8 cellular contexts compared by ENCODE assay signal in the genomic region with DNA sequence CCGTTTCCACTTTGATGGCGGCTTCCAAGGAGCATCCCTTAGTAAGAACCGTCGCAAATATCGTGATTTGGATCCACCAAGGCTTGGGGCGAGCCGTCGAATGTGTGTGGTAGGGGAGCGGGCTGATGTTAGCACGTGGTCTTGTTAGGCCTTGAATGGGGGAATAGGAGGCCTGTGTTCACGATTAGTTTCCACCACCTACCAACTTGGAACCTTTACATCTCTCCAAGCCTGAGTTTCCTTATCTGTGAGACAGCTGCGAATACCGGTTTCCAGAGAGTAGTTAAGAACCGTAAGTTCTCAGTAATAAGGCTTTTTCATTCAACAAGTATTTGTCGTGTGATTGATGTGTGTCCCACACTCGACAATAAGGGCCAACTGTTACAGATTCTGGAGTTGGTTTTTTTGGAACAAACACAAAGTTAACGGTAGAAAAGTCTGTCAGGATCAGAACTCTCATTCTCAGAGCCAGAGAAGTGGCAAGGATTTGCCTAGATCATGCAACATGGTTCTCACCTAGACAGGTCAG.
DNase-seq lines count a peak whose midpoint lies in the region; ATAC-seq and TF ChIP-seq lines count a peak whose summit lies in the region.

No MANE protein-coding gene starts in this region.

- H3K4me1 ChIP-seq in OCI-LY1 (ENCODE audit: insufficient read depth, low read length, severe bottlenecking) = peaks cover 19% of the 10 kb centered on the region

- peak overlapping the region; percentile 86 for H3K4me3 Mint-ChIP-seq in effector memory CD8-positive, alpha-beta T cell
- peak overlapping the region; percentile 92 for H3K4me3 Mint-ChIP-seq in nephron progenitor cell

- H3K27me3 ChIP-seq in OCI-LY1 (ENCODE audit: insufficient read depth, low read length) = no peaks in the 10 kb centered on the region

- peaks cover 21 to 26% of the 10 kb centered on the region in 2 donors for H3K4me1 Mint-ChIP-seq in effector memory CD8-positive, alpha-beta T cell (ENCODE audit: low read depth in 2 of 2)
- H3K4me1 Mint-ChIP-seq in nephron progenitor cell = peaks cover 30% of the 10 kb centered on the region

- peak overlapping the region; percentile 96 to 97 for H3K27ac Mint-ChIP-seq in effector memory CD8-positive, alpha-beta T cell
- H3K27ac Mint-ChIP-seq in nephron progenitor cell = no peak overlapping the region

- no peaks in the 10 kb centered on the region for H3K27me3 Mint-ChIP-seq in effector memory CD8-positive, alpha-beta T cell
- H3K27me3 Mint-ChIP-seq in nephron progenitor cell (ENCODE audit: low read depth, poor library complexity) = peaks cover 4% of the 10 kb centered on the region

- H3K9ac ChIP-seq in OCI-LY1 (ENCODE audit: low read length) = peak overlapping the region; percentile 92

- ATAC-seq in GM18517 (IDR thresholded peaks at IDR 0.05; ENCODE audit: unreplicated experiment) (peak; percentile 10), GM21529 (IDR thresholded peaks at IDR 0.05; ENCODE audit: unreplicated experiment) (no peak)
- ATAC-seq in effector memory CD8-positive, alpha-beta T cell (replicated peaks) = no peak

- no peaks in the 10 kb centered on the region for H4K20me1 ChIP-seq in OCI-LY1 (ENCODE audit: insufficient read depth, low read length)

- H3K27ac ChIP-seq in OCI-LY1 (ENCODE audit: low read depth, low read length, poor library complexity, severe bottlenecking) = peak overlapping the region; percentile 36

- H2AFZ ChIP-seq in OCI-LY1 (ENCODE audit: low read length) = no peak overlapping the region

- H3K36me3 ChIP-seq in OCI-LY1 (ENCODE audit: insufficient read depth, low read length) = peaks cover 42% of the 10 kb centered on the region

- no peaks in the 10 kb centered on the region for H3K9me3 Mint-ChIP-seq in effector memory CD8-positive, alpha-beta T cell
- no peaks in the 10 kb centered on the region for H3K9me3 Mint-ChIP-seq in nephron progenitor cell

- peak overlapping the region; percentile 95 for H3K4me3 ChIP-seq in OCI-LY1 (ENCODE audit: low read depth, low read length, poor library complexity, severe bottlenecking)

- peak overlapping the region; percentile 78 for H3K4me2 ChIP-seq in OCI-LY1 (ENCODE audit: low read length)

- H3K79me2 ChIP-seq in OCI-LY1 (ENCODE audit: insufficient read depth, low read length) = peaks cover 17% of the 10 kb centered on the region

- H3K36me3 Mint-ChIP-seq in effector memory CD8-positive, alpha-beta T cell (ENCODE audit: insufficient read depth) = peaks cover 36% of the 10 kb centered on the region
- H3K36me3 Mint-ChIP-seq in nephron progenitor cell (ENCODE audit: low read depth) = peaks cover 38% of the 10 kb centered on the region

- no peaks in the 10 kb centered on the region for H3K9me2 ChIP-seq in OCI-LY1 (ENCODE audit: low read depth, low read length)

- H3F3A ChIP-seq in OCI-LY1 (ENCODE audit: insufficient read depth, low read length) = no peaks in the 10 kb centered on the region

- H3K9me3 ChIP-seq in OCI-LY1 (ENCODE audit: low read length) = no peaks in the 10 kb centered on the region

- DNase-seq in effector memory CD8-positive, alpha-beta T cell = no peak
- DNase-seq in nephron progenitor cell = no peak
- no peak for DNase-seq in HuH-7.5 (ENCODE audit: low spot score)
- DNase-seq in amniotic stem cell (lab: John Stamatoyannopoulos, UW) = no peak
- no peak for DNase-seq in NCI-H187 treated with DMSO at 0.1 percent for 48 hours (lab: John Stamatoyannopoulos, UW)

- TF ChIP-seq CTCF in OCI-LY1 (IDR thresholded peaks at IDR 0.05; ENCODE audit: low read length) (no peak), nephron progenitor cell (IDR thresholded peaks at IDR 0.05) (no peak)
